Comparison of ENCODE assay signal across 8 cellular contexts in genomic region chr2:27380626-27381556, GRCh38. TPM values are rescaled to one million over a fixed set of nuclear protein-coding genes. Genes with fewer than 3 reads are reported as not detected.
A peak's percentile ranks its signal among the peaks of the same experiment; 100 is the strongest.
DNase-seq lines count a peak whose midpoint lies in the region; ATAC-seq and TF ChIP-seq lines count a peak whose summit lies in the region.

Gene ZNF513, minus strand, starts transcription at chr2:27380734. Its CDS starts 208 bp downstream, at chr2:27380526.

- H3K27ac ChIP-seq in cardiac muscle cell = peak within 1 kb of the TSS; percentile 96
- H3K27ac ChIP-seq in trophoblast cell (ENCODE audit: low read depth, low read length) = peak within 1 kb of the TSS; percentile 96
- peak within 1 kb of the TSS; percentile 90 to 95 (median 94) for H3K27ac ChIP-seq in transverse colon

- H3K27me3 ChIP-seq in cardiac muscle cell (no peaks in the 10 kb centered on the region), trophoblast cell (ENCODE audit: insufficient read depth, low read length) (no peaks in the 10 kb centered on the region), transverse colon (no peaks in the 10 kb centered on the region)

- peaks cover 7% of the 10 kb centered on the region for H3K79me2 ChIP-seq in trophoblast cell (ENCODE audit: control insufficient read depth, insufficient read depth, low read length, poor library complexity)

- H4K12ac ChIP-seq in trophoblast cell (ENCODE audit: low read depth, low read length) = peak within 1 kb of the TSS; percentile 97

- peak within 1 kb of the TSS; percentile 90 for H2BK120ac ChIP-seq in trophoblast cell (ENCODE audit: insufficient read depth, low read length, poor library complexity)

- peaks cover 61% of the 10 kb centered on the region for H3K36me3 Mint-ChIP-seq in activated naive CD8-positive, alpha-beta T cell treated with anti-CD3 and anti-CD28 coated beads, Interleukin-2, amount 50 U/mL, for 24 hours (ENCODE audit: low read depth)

- DNase-seq in GM04503 (ENCODE audit: low read depth) = peak; percentile 70
- DNase-seq in NCI-H128 (lab: John Stamatoyannopoulos, UW; ENCODE audit: unreplicated experiment) = peak; percentile 86
- peak; percentile 92 for DNase-seq in SW480 (ENCODE audit: low spot score)
- peak; percentile 90 for DNase-seq in activated naive CD8-positive, alpha-beta T cell treated with anti-CD3 and anti-CD28 coated beads, Interleukin-2, amount 50 U/mL, for 24 hours
- peak; percentile 98 for DNase-seq in cardiac muscle cell (ENCODE audit: low read depth in 1 of 2, low spot score in 1 of 2)
- DNase-seq in trophoblast cell = peak; percentile 91 to 93
- peak; percentile 97 for DNase-seq in transverse colon

- no CpG with 5 or more reads among the region's 68 CpGs for WGBS in trophoblast cell (ENCODE audit: extremely low coverage, insufficient coverage, insufficient read length)
- WGBS in transverse colon (ENCODE audit: low coverage in 1 of 2), 2 donors = 26 to 27% methylated on average over 14 to 48 of the region's 68 CpGs

- peak within 1 kb of the TSS; percentile 80 for H2BK5ac ChIP-seq in trophoblast cell (ENCODE audit: low read depth, low read length, poor library complexity)

- peak; percentile 85 for ATAC-seq in HG02571 (IDR thresholded peaks at IDR 0.05; ENCODE audit: unreplicated experiment)
- ATAC-seq in activated naive CD8-positive, alpha-beta T cell treated with anti-CD3 and anti-CD28 coated beads, Interleukin-2, amount 50 U/mL, for 24 hours = peak; percentile 84

- H3K36me3 ChIP-seq in cardiac muscle cell (peaks cover 42% of the 10 kb centered on the region), trophoblast cell (ENCODE audit: control insufficient read depth in 1 of 2, insufficient read depth in 2 of 2, low read length in 2 of 2) (peaks cover 60 to 65% of the 10 kb centered on the region in 2 experiments), transverse colon (peaks cover 0 to 40% (median 19%) of the 10 kb centered on the region in 4 donors)

- peak within 1 kb of the TSS; percentile 71 for H2AFZ ChIP-seq in trophoblast cell (ENCODE audit: insufficient read depth, low read length, poor library complexity)

- peak within 1 kb of the TSS; percentile 88 for H2AK5ac ChIP-seq in trophoblast cell (ENCODE audit: low read length)

- H3K27ac Mint-ChIP-seq in activated naive CD8-positive, alpha-beta T cell treated with anti-CD3 and anti-CD28 coated beads, Interleukin-2, amount 50 U/mL, for 24 hours = peak within 1 kb of the TSS; percentile 81

- H4K91ac ChIP-seq in trophoblast cell (ENCODE audit: low read depth, low read length) = peak within 1 kb of the TSS; percentile 92

- no peaks in the 10 kb centered on the region for H3K27me3 Mint-ChIP-seq in activated naive CD8-positive, alpha-beta T cell treated with anti-CD3 and anti-CD28 coated beads, Interleukin-2, amount 50 U/mL, for 24 hours

- no peaks in the 10 kb centered on the region for H3K9me3 ChIP-seq in cardiac muscle cell (ENCODE audit: low read depth)
- H3K9me3 ChIP-seq in trophoblast cell (ENCODE audit: insufficient read depth, low read depth, low read length) = no peaks in the 10 kb centered on the region
- H3K9me3 ChIP-seq in transverse colon = no peaks in the 10 kb centered on the region

- in situ Hi-C loops in transverse colon (cut with MboI; ENCODE audit: low pct_ligation_motif_present in 1 of 4, low pct_unique_long_range_greater_than_20kb in 1 of 4, low sequenced_read_pairs in 3 of 4) = no loop called here

- intact Hi-C loops in transverse colon (cut with DNase I; ENCODE audit: low total_unique reads) = loop anchor here (5.0 kb wide), 1 partner anchor 46 kb away; the partner anchor contains the start of gene NRBP1

- H3K4me2 ChIP-seq in trophoblast cell (ENCODE audit: low read length) = peak within 1 kb of the TSS; percentile 83

- peak within 1 kb of the TSS; percentile 94 for H3K14ac ChIP-seq in trophoblast cell (ENCODE audit: low read length)

- peak within 1 kb of the TSS; percentile 62 for H3K4me3 ChIP-seq in cardiac muscle cell
- H3K4me3 ChIP-seq in trophoblast cell (ENCODE audit: low read depth, low read length) = peak within 1 kb of the TSS; percentile 83
- peak within 1 kb of the TSS; percentile 45 to 81 (median 78) for H3K4me3 ChIP-seq in transverse colon

- H3K18ac ChIP-seq in trophoblast cell (ENCODE audit: low read length) = peak within 1 kb of the TSS; percentile 93

- no peak for TF ChIP-seq EP300 in transverse colon (IDR thresholded peaks at IDR 0.05; ENCODE audit: low read depth)

- H3K4me1 ChIP-seq in cardiac muscle cell (ENCODE audit: low read depth) = peaks cover 7% of the 10 kb centered on the region
- H3K4me1 ChIP-seq in trophoblast cell (ENCODE audit: control insufficient read depth in 1 of 2, insufficient read depth in 2 of 2, low read length in 2 of 2) = peaks cover 8% of the 10 kb centered on the region in 2 experiments
- H3K4me1 ChIP-seq in transverse colon = peaks cover 8 to 25% (median 19%) of the 10 kb centered on the region in 4 donors

- TF ChIP-seq POLR2A in transverse colon (IDR thresholded peaks at IDR 0.05) = peak; percentile 67

- H2BK12ac ChIP-seq in trophoblast cell (ENCODE audit: low read length) = peak within 1 kb of the TSS; percentile 19

- H3K23ac ChIP-seq in trophoblast cell (ENCODE audit: low read length) = no peak within 1 kb of the TSS

- peaks cover 12% of the 10 kb centered on the region for H3K79me1 ChIP-seq in trophoblast cell (ENCODE audit: low read length)

- TF ChIP-seq CTCF in cardiac muscle cell (IDR thresholded peaks at IDR 0.05; ENCODE audit: low read depth, low read length) (no peak), transverse colon (IDR thresholded peaks at IDR 0.05) (no peak)

- H3K9ac ChIP-seq in trophoblast cell (ENCODE audit: low read length) = peak within 1 kb of the TSS; percentile 95

- peak within 1 kb of the TSS; percentile 93 for H3K4ac ChIP-seq in trophoblast cell (ENCODE audit: low read depth, low read length)

- H3K9me3 Mint-ChIP-seq in activated naive CD8-positive, alpha-beta T cell treated with anti-CD3 and anti-CD28 coated beads, Interleukin-2, amount 50 U/mL, for 24 hours = no peaks in the 10 kb centered on the region

- H3K4me1 Mint-ChIP-seq in activated naive CD8-positive, alpha-beta T cell treated with anti-CD3 and anti-CD28 coated beads, Interleukin-2, amount 50 U/mL, for 24 hours = peaks cover 46% of the 10 kb centered on the region

- H4K8ac ChIP-seq in trophoblast cell (ENCODE audit: low read depth, low read length) = peak within 1 kb of the TSS; percentile 100

- peak within 1 kb of the TSS; percentile 86 for H3K4me3 Mint-ChIP-seq in activated naive CD8-positive, alpha-beta T cell treated with anti-CD3 and anti-CD28 coated beads, Interleukin-2, amount 50 U/mL, for 24 hours

RNA-seq across cellular contexts. Expression of gene ZNF513, which starts in this region (rescaled TPM):
- total RNA-seq in cardiac muscle cell = 29.7 and 31.7 TPM in 2 replicates
- 32.2 and 35.8 TPM in 2 replicates for polyA plus RNA-seq in cardiac muscle cell
- polyA plus RNA-seq in trophoblast cell (2013) = 15.8 and 16.6 TPM in 2 replicates
- total RNA-seq in transverse colon = 10 to 100 TPM; 24.0 to 41.0 (median 32.6) TPM

Comparison
In these comparisons a context has a peak if more than half of its experiments do, and no peak if none do; other contexts are left out.
1. Peak in every context shown above with its lines: DNase-seq, ATAC-seq, H3K4me3 ChIP-seq and H3K27ac ChIP-seq.